1 cellular context compared by ENCODE assay signal in genomic region chr22:45891471-45891995, GRCh38.
TF ChIP-seq lines count a peak whose summit lies in the region.

No MANE protein-coding gene starts in this region.

TF ChIP-seq in SK-N-SH, 30 proteins besides CTCF, POLR2A, EP300 and RAD21:
- TF ChIP-seq GABPA (IDR thresholded peaks at IDR 0.05; ENCODE audit: low read depth): no peak
TF ChIP-seq in SK-N-SH: peak in this region for 0.
